ENCODE assay signal across 8 cellular contexts in genomic region chr10:21496285-21497176, GRCh38. TPM values are rescaled to one million over a fixed set of nuclear protein-coding genes. Genes with fewer than 3 reads are reported as not detected.
DNase-seq lines count a peak whose midpoint lies in the region; ATAC-seq and TF ChIP-seq lines count a peak whose summit lies in the region.

No MANE protein-coding gene starts in this region.

- peak overlapping the region; percentile 81 for H3K4me3 ChIP-seq in HEK293 (ENCODE audit: low read depth, low read length)
- H3K4me3 ChIP-seq in dorsolateral prefrontal cortex = peak overlapping the region; percentile 66 to 92 (median 85)
- peak overlapping the region; percentile 58 for H3K4me3 ChIP-seq in lower leg skin (ENCODE audit: low read depth, poor library complexity, severe bottlenecking)

- no peaks in the 10 kb centered on the region for H3K9me3 Mint-ChIP-seq in stimulated activated memory B cell treated with anti-CD40 and anti-IgM and Interleukin-4, amounts not matched to agents 10 μg/mL and 1 μg/mL and 100 μg/mL, for 72 hours

- H3K4me1 ChIP-seq in HEK293 (ENCODE audit: control insufficient read depth, insufficient read depth, low read length) = no peaks in the 10 kb centered on the region; the same call in 1 of the 2 replicates

- H3K27ac ChIP-seq in HEK293 (ENCODE audit: extremely low read depth, low read depth, low read length) (peak overlapping the region; percentile 99), dorsolateral prefrontal cortex (peak overlapping the region in 58 of 59 donors; percentile 24 to 97 (median 90))

- peak; percentile 97 for TF ChIP-seq CTCF in HEK293 (tag by site-specific recombination; IDR thresholded peaks at IDR 0.05)
- peak in 55 of 56 donors; percentile 13 to 67 (median 47) for TF ChIP-seq CTCF in dorsolateral prefrontal cortex (IDR thresholded peaks at IDR 0.05 in 54 of 56, conservative IDR thresholded peaks at IDR 0.05 in 2 of 56; ENCODE audit: low read depth in 1 of 56, partially characterized antibody in 56 of 56)
- no peak for TF ChIP-seq CTCF in lower leg skin (IDR thresholded peaks at IDR 0.05)

- no peaks in the 10 kb centered on the region for H3K9me3 ChIP-seq in HEK293 (ENCODE audit: control insufficient read depth, insufficient read depth, low read depth, low read length)

- peaks cover 63% of the 10 kb centered on the region for H3K27me3 Mint-ChIP-seq in stimulated activated memory B cell treated with anti-CD40 and anti-IgM and Interleukin-4, amounts not matched to agents 10 μg/mL and 1 μg/mL and 100 μg/mL, for 72 hours

- no peak overlapping the region for H3K27ac Mint-ChIP-seq in stimulated activated memory B cell treated with anti-CD40 and anti-IgM and Interleukin-4, amounts not matched to agents 10 μg/mL and 1 μg/mL and 100 μg/mL, for 72 hours

- POLR2A ChIA-PET in HEK293 (lab: Yijun Ruan, JAX) = interaction anchor here (0.6 to 2.7 kb wide), 23 partner anchors 9 to 435 kb away, joined by 3 to 28 read pairs (median 5); partner anchors contain the start of genes MLLT10 and SKIDA1

- intact Hi-C loops in dorsolateral prefrontal cortex (cut with DNase I) = loop anchor here (2.0 to 10.0 kb wide), 11 partner anchors 36 to 1568 kb away; partner anchors contain the start of genes MLLT10 (in 2 of the 2) and BMI1 (in 1 of the 2)
- intact Hi-C loops in lower leg skin (cut with DNase I; ENCODE audit: low total_unique reads) = loop anchor here (5.0 to 10.0 kb wide), 2 partner anchors 212 to 456 kb away; no protein-coding TSS in a partner anchor

- peaks cover 41% of the 10 kb centered on the region for H3K4me1 Mint-ChIP-seq in stimulated activated memory B cell treated with anti-CD40 and anti-IgM and Interleukin-4, amounts not matched to agents 10 μg/mL and 1 μg/mL and 100 μg/mL, for 72 hours

- DNase-seq in NCI-H2107 (lab: John Stamatoyannopoulos, UW) = peak; percentile 30
- DNase-seq in NCI-H2107 treated with DMSO at 0.1 percent for 48 hours (lab: John Stamatoyannopoulos, UW; ENCODE audit: unreplicated experiment) = no peak
- DNase-seq in NAMALWA (ENCODE audit: low spot score) = peak; percentile 80
- DNase-seq in activated CD4-positive, CD25-positive, alpha-beta regulatory T cell treated with anti-CD3 and anti-CD28 coated beads, Interleukin-2, amount 50 U/mL, for 72 hours = peak; percentile 47
- peak in 7 of 10 donors; percentile 50 to 75 (median 62) for DNase-seq in dorsolateral prefrontal cortex
- peak in 1 of 2 donors; percentile 87 for DNase-seq in lower leg skin (ENCODE audit: low spot score in 2 of 2)

- CTCF ChIA-PET in HEK293 (lab: Yijun Ruan, JAX) = interaction anchor here (0.6 to 2.7 kb wide), 26 partner anchors 9 to 733 kb away, joined by 3 to 32 read pairs (median 4); no protein-coding TSS in a partner anchor

- H3K27me3 ChIP-seq in dorsolateral prefrontal cortex = peaks cover 0 to 5% (median 0%) of the 10 kb centered on the region in 45 donors

- no peaks in the 10 kb centered on the region for H3K36me3 Mint-ChIP-seq in stimulated activated memory B cell treated with anti-CD40 and anti-IgM and Interleukin-4, amounts not matched to agents 10 μg/mL and 1 μg/mL and 100 μg/mL, for 72 hours

- peak; percentile 72 for ATAC-seq in stimulated activated memory B cell treated with anti-CD40 and anti-IgM and Interleukin-4, amounts not matched to agents 10 μg/mL and 1 μg/mL and 100 μg/mL, for 72 hours

- peak overlapping the region; percentile 75 for H3K4me3 Mint-ChIP-seq in stimulated activated memory B cell treated with anti-CD40 and anti-IgM and Interleukin-4, amounts not matched to agents 10 μg/mL and 1 μg/mL and 100 μg/mL, for 72 hours

- no peaks in the 10 kb centered on the region for H3K36me3 ChIP-seq in HEK293 (ENCODE audit: control insufficient read depth in 2 of 2, insufficient read depth in 1 of 2, low read length in 2 of 2)

- WGBS in lower leg skin, 2 donors = 1% methylated on average over 54 to 76 of the region's 79 CpGs

- TF ChIP-seq POLR2A in lower leg skin (IDR thresholded peaks at IDR 0.05) = no peak

TF ChIP-seq in HEK293, 187 proteins besides CTCF, POLR2A, EP300 and RAD21 (continues in another document):
- TF ChIP-seq ZNF645 (tag by site-specific recombination; IDR thresholded peaks at IDR 0.05) = no peak
- TF ChIP-seq ZNF2 (tag by site-specific recombination; IDR thresholded peaks at IDR 0.05) = peak; percentile 58; the same call in 1 of the 2 replicates
- TF ChIP-seq ZNF768 (tag by site-specific recombination; IDR thresholded peaks at IDR 0.05) = no peak
- TF ChIP-seq BCL6B (tag by site-specific recombination; IDR thresholded peaks at IDR 0.05) = no peak
- TF ChIP-seq ZFP37 (tag by site-specific recombination; IDR thresholded peaks at IDR 0.05) = peak; percentile 88; the same call in 1 of the 2 replicates
- TF ChIP-seq ZNF398 (tag by site-specific recombination; IDR thresholded peaks at IDR 0.05) = peak; percentile 56
- TF ChIP-seq ZNF792 (tag by site-specific recombination; IDR thresholded peaks at IDR 0.05) = peak; percentile 77; the same call in 1 of the 2 replicates
- peak; percentile 77 for TF ChIP-seq ZEB2 (tag by site-specific recombination; IDR thresholded peaks at IDR 0.05)
- TF ChIP-seq SCRT1 (tag by site-specific recombination; IDR thresholded peaks at IDR 0.05; ENCODE audit: borderline replicate concordance) = no peak
- 0 out of 2 replicates have a peak, but pooled peaks have one; percentile 17 for TF ChIP-seq SP2 (tag by site-specific recombination; IDR thresholded peaks at IDR 0.05)
- TF ChIP-seq ZBTB26 (tag by site-specific recombination; optimal IDR thresholded peaks at IDR 0.05) = peak; percentile 86
- TF ChIP-seq ZNF157 (tag by site-specific recombination; IDR thresholded peaks at IDR 0.05) = no peak
- no peak for TF ChIP-seq ZNF362 (tag by site-specific recombination; IDR thresholded peaks at IDR 0.05)
- TF ChIP-seq ZNF830 (tag by site-specific recombination; IDR thresholded peaks at IDR 0.05; ENCODE audit: low read depth) = no peak
- TF ChIP-seq PRDM1 (tag by site-specific recombination; IDR thresholded peaks at IDR 0.05) = no peak
- TF ChIP-seq ZBTB1 (tag by site-specific recombination; IDR thresholded peaks at IDR 0.05) = 0 out of 2 replicates have a peak, but pooled peaks have one; percentile 18
- peak; percentile 92 for TF ChIP-seq ZNF423 (tag by site-specific recombination; IDR thresholded peaks at IDR 0.05)
- TF ChIP-seq ZNF623 (tag by site-specific recombination; IDR thresholded peaks at IDR 0.05) = no peak

RNA-seq across cellular contexts. Expression of gene SKIDA1, which starts 29.0 kb away (rescaled TPM):
- total RNA-seq in dorsolateral prefrontal cortex (1 to 10 TPM; 2.0 to 8.9 (median 4.4) TPM), lower leg skin (1 to 10 TPM in 2 of 4 donors, under 1 TPM in 2; 0.38 to 1.4 (median 0.96) TPM)

RNA-seq across cellular contexts. Expression of gene MLLT10, which starts 37.5 kb away (rescaled TPM):
- total RNA-seq in dorsolateral prefrontal cortex = 10 to 100 TPM; 35.4 to 78.5 (median 55.3) TPM
- total RNA-seq in lower leg skin = 100 to 1,000 TPM in 1 of 4 donors, 10 to 100 TPM in 3; 42.8 to 283 (median 48.5) TPM

Comparison
In these comparisons a context has a peak if more than half of its experiments do, and no peak if none do; other contexts are left out.
1. CTCF ChIP-seq: peak in HEK293 (single experiment) and dorsolateral prefrontal cortex (55 of 56); none in lower leg skin (0 of 3).
2. Peak in every context shown above with its lines, with median percentiles within 50 percentile points of each other: H3K4me3 ChIP-seq.